In the genomic region with DNA sequence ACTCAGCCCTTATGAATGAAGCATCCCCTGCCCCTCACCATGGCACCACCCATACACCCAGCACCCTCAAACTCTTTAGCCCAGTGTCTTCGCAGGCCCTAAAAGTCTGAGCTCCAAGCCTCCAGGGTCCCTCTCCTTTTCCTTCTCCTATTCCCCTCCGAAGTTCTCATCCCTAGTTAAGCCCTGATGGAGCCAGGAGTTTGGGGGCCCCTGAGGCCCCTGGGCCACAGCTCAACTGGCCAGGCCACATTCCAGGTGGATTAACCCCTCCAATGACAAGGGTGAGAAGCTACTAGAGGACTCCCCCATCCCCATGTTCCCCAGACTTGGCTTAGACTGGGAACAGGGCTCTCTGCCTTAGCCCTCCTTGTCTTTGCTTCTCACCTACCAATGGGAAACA, we compare ENCODE assay signal across 2 cellular contexts.
TF ChIP-seq lines count a peak whose summit lies in the region.

No MANE protein-coding gene starts in this region.

TF ChIP-seq in SK-N-SH, 30 proteins besides CTCF, POLR2A, EP300 and RAD21:
- TF ChIP-seq, protein P1, sequence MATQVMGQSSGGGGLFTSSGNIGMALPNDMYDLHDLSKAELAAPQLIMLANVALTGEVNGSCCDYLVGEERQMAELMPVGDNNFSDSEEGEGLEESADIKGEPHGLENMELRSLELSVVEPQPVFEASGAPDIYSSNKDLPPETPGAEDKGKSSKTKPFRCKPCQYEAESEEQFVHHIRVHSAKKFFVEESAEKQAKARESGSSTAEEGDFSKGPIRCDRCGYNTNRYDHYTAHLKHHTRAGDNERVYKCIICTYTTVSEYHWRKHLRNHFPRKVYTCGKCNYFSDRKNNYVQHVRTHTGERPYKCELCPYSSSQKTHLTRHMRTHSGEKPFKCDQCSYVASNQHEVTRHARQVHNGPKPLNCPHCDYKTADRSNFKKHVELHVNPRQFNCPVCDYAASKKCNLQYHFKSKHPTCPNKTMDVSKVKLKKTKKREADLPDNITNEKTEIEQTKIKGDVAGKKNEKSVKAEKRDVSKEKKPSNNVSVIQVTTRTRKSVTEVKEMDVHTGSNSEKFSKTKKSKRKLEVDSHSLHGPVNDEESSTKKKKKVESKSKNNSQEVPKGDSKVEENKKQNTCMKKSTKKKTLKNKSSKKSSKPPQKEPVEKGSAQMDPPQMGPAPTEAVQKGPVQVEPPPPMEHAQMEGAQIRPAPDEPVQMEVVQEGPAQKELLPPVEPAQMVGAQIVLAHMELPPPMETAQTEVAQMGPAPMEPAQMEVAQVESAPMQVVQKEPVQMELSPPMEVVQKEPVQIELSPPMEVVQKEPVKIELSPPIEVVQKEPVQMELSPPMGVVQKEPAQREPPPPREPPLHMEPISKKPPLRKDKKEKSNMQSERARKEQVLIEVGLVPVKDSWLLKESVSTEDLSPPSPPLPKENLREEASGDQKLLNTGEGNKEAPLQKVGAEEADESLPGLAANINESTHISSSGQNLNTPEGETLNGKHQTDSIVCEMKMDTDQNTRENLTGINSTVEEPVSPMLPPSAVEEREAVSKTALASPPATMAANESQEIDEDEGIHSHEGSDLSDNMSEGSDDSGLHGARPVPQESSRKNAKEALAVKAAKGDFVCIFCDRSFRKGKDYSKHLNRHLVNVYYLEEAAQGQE (IDR thresholded peaks at IDR 0.05; ENCODE audit: low read depth, low read length): no peak
- TF ChIP-seq MXI1 (IDR thresholded peaks at IDR 0.05; ENCODE audit: low read depth, low read length) (no peak), JUND (IDR thresholded peaks at IDR 0.05) (no peak), SMC3 (IDR thresholded peaks at IDR 0.05; ENCODE audit: low read depth, low read length) (no peak), RFX5 (IDR thresholded peaks at IDR 0.05; ENCODE audit: low read length) (no peak), ELF1 (IDR thresholded peaks at IDR 0.05) (no peak), SIN3A (IDR thresholded peaks at IDR 0.05; ENCODE audit: borderline replicate concordance, low read depth, low read length) (no peak), GATA2 (CRISPR knock-in tag; IDR thresholded peaks at IDR 0.05) (no peak), FOXM1 (IDR thresholded peaks at IDR 0.05; ENCODE audit: low read depth) (no peak), GABPA (IDR thresholded peaks at IDR 0.05; ENCODE audit: low read depth) (no peak), NFIC (IDR thresholded peaks at IDR 0.05; ENCODE audit: borderline replicate concordance) (no peak), TAF1 (IDR thresholded peaks at IDR 0.05; ENCODE audit: borderline replicate concordance, low read depth, low read length) (no peak), FOSL2 (IDR thresholded peaks at IDR 0.05; ENCODE audit: borderline replicate concordance, low read depth) (no peak), RXRA (IDR thresholded peaks at IDR 0.05; ENCODE audit: borderline replicate concordance, low read depth) (no peak), NRF1 (IDR thresholded peaks at IDR 0.05; ENCODE audit: low read depth, low read length) (no peak)
- TF ChIP-seq, protein P2, sequence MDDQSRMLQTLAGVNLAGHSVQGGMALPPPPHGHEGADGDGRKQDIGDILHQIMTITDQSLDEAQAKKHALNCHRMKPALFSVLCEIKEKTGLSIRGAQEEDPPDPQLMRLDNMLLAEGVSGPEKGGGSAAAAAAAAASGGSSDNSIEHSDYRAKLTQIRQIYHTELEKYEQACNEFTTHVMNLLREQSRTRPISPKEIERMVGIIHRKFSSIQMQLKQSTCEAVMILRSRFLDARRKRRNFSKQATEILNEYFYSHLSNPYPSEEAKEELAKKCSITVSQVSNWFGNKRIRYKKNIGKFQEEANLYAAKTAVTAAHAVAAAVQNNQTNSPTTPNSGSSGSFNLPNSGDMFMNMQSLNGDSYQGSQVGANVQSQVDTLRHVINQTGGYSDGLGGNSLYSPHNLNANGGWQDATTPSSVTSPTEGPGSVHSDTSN (IDR thresholded peaks at IDR 0.05): no peak
- TF ChIP-seq, protein P3, sequence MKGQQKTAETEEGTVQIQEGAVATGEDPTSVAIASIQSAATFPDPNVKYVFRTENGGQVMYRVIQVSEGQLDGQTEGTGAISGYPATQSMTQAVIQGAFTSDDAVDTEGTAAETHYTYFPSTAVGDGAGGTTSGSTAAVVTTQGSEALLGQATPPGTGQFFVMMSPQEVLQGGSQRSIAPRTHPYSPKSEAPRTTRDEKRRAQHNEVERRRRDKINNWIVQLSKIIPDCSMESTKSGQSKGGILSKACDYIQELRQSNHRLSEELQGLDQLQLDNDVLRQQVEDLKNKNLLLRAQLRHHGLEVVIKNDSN (IDR thresholded peaks at IDR 0.05; ENCODE audit: borderline replicate concordance, low read depth): no peak
- TF ChIP-seq, protein P4, sequence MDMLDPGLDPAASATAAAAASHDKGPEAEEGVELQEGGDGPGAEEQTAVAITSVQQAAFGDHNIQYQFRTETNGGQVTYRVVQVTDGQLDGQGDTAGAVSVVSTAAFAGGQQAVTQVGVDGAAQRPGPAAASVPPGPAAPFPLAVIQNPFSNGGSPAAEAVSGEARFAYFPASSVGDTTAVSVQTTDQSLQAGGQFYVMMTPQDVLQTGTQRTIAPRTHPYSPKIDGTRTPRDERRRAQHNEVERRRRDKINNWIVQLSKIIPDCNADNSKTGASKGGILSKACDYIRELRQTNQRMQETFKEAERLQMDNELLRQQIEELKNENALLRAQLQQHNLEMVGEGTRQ (IDR thresholded peaks at IDR 0.05; ENCODE audit: borderline replicate concordance, low read depth, low read length): no peak
- TF ChIP-seq, protein P5, sequence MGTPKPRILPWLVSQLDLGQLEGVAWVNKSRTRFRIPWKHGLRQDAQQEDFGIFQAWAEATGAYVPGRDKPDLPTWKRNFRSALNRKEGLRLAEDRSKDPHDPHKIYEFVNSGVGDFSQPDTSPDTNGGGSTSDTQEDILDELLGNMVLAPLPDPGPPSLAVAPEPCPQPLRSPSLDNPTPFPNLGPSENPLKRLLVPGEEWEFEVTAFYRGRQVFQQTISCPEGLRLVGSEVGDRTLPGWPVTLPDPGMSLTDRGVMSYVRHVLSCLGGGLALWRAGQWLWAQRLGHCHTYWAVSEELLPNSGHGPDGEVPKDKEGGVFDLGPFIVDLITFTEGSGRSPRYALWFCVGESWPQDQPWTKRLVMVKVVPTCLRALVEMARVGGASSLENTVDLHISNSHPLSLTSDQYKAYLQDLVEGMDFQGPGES (IDR thresholded peaks at IDR 0.05; ENCODE audit: low read depth, low read length): no peak

TF ChIP-seq in SK-N-SH treated with all-trans-retinoic acid at 6 μM for 48 hours, 23 proteins besides CTCF, POLR2A, EP300 and RAD21:
- no peak for TF ChIP-seq ZNF70 (CRISPR knock-in tag; IDR thresholded peaks at IDR 0.05)
- TF ChIP-seq, protein P6, sequence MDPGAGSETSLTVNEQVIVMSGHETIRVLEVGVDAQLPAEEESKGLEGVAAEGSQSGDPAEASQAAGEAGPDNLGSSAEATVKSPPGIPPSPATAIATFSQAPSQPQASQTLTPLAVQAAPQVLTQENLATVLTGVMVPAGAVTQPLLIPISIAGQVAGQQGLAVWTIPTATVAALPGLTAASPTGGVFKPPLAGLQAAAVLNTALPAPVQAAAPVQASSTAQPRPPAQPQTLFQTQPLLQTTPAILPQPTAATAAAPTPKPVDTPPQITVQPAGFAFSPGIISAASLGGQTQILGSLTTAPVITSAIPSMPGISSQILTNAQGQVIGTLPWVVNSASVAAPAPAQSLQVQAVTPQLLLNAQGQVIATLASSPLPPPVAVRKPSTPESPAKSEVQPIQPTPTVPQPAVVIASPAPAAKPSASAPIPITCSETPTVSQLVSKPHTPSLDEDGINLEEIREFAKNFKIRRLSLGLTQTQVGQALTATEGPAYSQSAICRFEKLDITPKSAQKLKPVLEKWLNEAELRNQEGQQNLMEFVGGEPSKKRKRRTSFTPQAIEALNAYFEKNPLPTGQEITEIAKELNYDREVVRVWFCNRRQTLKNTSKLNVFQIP (CRISPR knock-in tag; IDR thresholded peaks at IDR 0.05; ENCODE audit: borderline replicate concordance, low read depth): no peak
- no peak for TF ChIP-seq BACH2 (CRISPR knock-in tag; IDR thresholded peaks at IDR 0.05; ENCODE audit: borderline replicate concordance)
- no peak for TF ChIP-seq ZFP30 (CRISPR knock-in tag; IDR thresholded peaks at IDR 0.05)
- no peak for TF ChIP-seq SNAI2 (CRISPR knock-in tag; IDR thresholded peaks at IDR 0.05)
- no peak for TF ChIP-seq PPARA (CRISPR knock-in tag; IDR thresholded peaks at IDR 0.05; ENCODE audit: borderline replicate concordance)
- no peak for TF ChIP-seq TOX (CRISPR knock-in tag; IDR thresholded peaks at IDR 0.05; ENCODE audit: borderline replicate concordance)
- TF ChIP-seq GLIS3 (CRISPR knock-in tag; IDR thresholded peaks at IDR 0.05): no peak
- TF ChIP-seq TCF4 (CRISPR knock-in tag; IDR thresholded peaks at IDR 0.05; ENCODE audit: borderline replicate concordance): no peak
- TF ChIP-seq ZNF8 (CRISPR knock-in tag; IDR thresholded peaks at IDR 0.05): no peak
- no peak for TF ChIP-seq ZNF565 (CRISPR knock-in tag; conservative IDR thresholded peaks at IDR 0.05; ENCODE audit: low read depth)
- no peak for TF ChIP-seq ISL1 (CRISPR knock-in tag; IDR thresholded peaks at IDR 0.05)
- TF ChIP-seq ZC3H10 (CRISPR knock-in tag; IDR thresholded peaks at IDR 0.05): no peak
- no peak for TF ChIP-seq OSR1 (CRISPR knock-in tag; IDR thresholded peaks at IDR 0.05)
- no peak for TF ChIP-seq ESRRG (CRISPR knock-in tag; IDR thresholded peaks at IDR 0.05)
- TF ChIP-seq, protein P7, sequence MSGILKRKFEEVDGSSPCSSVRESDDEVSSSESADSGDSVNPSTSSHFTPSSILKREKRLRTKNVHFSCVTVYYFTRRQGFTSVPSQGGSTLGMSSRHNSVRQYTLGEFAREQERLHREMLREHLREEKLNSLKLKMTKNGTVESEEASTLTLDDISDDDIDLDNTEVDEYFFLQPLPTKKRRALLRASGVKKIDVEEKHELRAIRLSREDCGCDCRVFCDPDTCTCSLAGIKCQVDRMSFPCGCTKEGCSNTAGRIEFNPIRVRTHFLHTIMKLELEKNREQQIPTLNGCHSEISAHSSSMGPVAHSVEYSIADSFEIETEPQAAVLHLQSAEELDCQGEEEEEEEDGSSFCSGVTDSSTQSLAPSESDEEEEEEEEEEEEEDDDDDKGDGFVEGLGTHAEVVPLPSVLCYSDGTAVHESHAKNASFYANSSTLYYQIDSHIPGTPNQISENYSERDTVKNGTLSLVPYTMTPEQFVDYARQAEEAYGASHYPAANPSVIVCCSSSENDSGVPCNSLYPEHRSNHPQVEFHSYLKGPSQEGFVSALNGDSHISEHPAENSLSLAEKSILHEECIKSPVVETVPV (CRISPR knock-in tag; IDR thresholded peaks at IDR 0.05): no peak
- TF ChIP-seq CSDC2 (CRISPR knock-in tag; IDR thresholded peaks at IDR 0.05): no peak
- TF ChIP-seq, protein P8, sequence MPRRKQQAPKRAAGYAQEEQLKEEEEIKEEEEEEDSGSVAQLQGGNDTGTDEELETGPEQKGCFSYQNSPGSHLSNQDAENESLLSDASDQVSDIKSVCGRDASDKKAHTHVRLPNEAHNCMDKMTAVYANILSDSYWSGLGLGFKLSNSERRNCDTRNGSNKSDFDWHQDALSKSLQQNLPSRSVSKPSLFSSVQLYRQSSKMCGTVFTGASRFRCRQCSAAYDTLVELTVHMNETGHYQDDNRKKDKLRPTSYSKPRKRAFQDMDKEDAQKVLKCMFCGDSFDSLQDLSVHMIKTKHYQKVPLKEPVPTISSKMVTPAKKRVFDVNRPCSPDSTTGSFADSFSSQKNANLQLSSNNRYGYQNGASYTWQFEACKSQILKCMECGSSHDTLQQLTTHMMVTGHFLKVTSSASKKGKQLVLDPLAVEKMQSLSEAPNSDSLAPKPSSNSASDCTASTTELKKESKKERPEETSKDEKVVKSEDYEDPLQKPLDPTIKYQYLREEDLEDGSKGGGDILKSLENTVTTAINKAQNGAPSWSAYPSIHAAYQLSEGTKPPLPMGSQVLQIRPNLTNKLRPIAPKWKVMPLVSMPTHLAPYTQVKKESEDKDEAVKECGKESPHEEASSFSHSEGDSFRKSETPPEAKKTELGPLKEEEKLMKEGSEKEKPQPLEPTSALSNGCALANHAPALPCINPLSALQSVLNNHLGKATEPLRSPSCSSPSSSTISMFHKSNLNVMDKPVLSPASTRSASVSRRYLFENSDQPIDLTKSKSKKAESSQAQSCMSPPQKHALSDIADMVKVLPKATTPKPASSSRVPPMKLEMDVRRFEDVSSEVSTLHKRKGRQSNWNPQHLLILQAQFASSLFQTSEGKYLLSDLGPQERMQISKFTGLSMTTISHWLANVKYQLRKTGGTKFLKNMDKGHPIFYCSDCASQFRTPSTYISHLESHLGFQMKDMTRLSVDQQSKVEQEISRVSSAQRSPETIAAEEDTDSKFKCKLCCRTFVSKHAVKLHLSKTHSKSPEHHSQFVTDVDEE (CRISPR knock-in tag; IDR thresholded peaks at IDR 0.05): no peak
- TF ChIP-seq, protein P9, sequence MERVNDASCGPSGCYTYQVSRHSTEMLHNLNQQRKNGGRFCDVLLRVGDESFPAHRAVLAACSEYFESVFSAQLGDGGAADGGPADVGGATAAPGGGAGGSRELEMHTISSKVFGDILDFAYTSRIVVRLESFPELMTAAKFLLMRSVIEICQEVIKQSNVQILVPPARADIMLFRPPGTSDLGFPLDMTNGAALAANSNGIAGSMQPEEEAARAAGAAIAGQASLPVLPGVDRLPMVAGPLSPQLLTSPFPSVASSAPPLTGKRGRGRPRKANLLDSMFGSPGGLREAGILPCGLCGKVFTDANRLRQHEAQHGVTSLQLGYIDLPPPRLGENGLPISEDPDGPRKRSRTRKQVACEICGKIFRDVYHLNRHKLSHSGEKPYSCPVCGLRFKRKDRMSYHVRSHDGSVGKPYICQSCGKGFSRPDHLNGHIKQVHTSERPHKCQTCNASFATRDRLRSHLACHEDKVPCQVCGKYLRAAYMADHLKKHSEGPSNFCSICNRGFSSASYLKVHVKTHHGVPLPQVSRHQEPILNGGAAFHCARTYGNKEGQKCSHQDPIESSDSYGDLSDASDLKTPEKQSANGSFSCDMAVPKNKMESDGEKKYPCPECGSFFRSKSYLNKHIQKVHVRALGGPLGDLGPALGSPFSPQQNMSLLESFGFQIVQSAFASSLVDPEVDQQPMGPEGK (CRISPR knock-in tag; IDR thresholded peaks at IDR 0.05; ENCODE audit: borderline replicate concordance): no peak
